In the genomic region with DNA sequence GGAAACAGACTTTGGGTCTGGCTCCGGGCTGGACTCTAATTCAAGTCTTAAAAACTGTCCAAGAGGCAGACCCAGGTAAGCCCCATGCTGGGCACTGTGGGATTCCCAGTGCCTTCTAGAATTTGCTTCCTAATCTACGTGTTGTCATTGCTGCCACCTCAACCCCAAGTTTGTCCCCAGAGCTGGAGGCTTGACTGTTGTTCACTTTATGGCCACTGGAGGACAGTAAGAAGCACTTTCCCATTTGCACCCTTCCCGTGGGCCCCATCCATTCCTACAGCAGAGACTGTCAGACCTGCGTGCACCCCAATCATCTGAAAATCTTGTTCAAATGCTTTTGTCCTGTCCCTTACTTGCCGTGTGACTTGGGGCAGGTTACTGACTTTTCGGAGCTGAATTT, we compare ENCODE assay signal across 12 cellular contexts. TPM values are rescaled to one million over a fixed set of nuclear protein-coding genes. Genes with fewer than 3 reads are reported as not detected.
DNase-seq lines count a peak whose midpoint lies in the region; ATAC-seq and TF ChIP-seq lines count a peak whose summit lies in the region.
"Had no signal": no experiment of that assay in that cellular context is flagged by ENCODE, and none has a peak within 500 bp of the region (broad histone marks: within the 10 kb centered on the region; RNA-seq: fewer than 3 reads in every experiment).

No MANE protein-coding gene starts in this region.

- H3K27me3 ChIP-seq in smooth muscle cell (ENCODE audit: low read depth) (no peaks in the 10 kb centered on the region), Caco-2 (replicated peaks; ENCODE audit: control insufficient read depth, insufficient read depth, low read length) (no peaks in the 10 kb centered on the region)

- no peak overlapping the region for H3K9ac ChIP-seq in smooth muscle cell (ENCODE audit: low read depth)

- H3K4me3 ChIP-seq in smooth muscle cell: no peak overlapping the region
- no peak overlapping the region for H3K4me3 ChIP-seq in Caco-2 (ENCODE audit: low read depth, low read length)

- no peaks in the 10 kb centered on the region for H4K20me1 ChIP-seq in smooth muscle cell (ENCODE audit: low read depth)

- no peaks in the 10 kb centered on the region for H3F3A ChIP-seq in smooth muscle cell (ENCODE audit: low read depth)

- ATAC-seq in HG02970 (IDR thresholded peaks at IDR 0.05; ENCODE audit: low FRiP score, unreplicated experiment) (no peak), HG03457 (IDR thresholded peaks at IDR 0.05; ENCODE audit: unreplicated experiment) (no peak)

- H3K4me1 ChIP-seq in smooth muscle cell (ENCODE audit: low read depth): peaks cover 8% of the 10 kb centered on the region
- no peaks in the 10 kb centered on the region for H3K4me1 ChIP-seq in Caco-2

- CTCF ChIA-PET in activated naive CD4-positive, alpha-beta T cell treated with anti-CD3 and anti-CD28 coated beads for 36 hours (lab: Charles Lee): interaction anchor here (0.6 to 1.4 kb wide), 2 partner anchors 42 to 74 kb away, joined by 3 to 4 read pairs; no protein-coding TSS in a partner anchor
- CTCF ChIA-PET in Caco-2 (lab: Charles Lee): interaction anchor here (0.6 to 0.9 kb wide), 2 partner anchors 64 to 75 kb away, joined by 3 to 5 read pairs; no protein-coding TSS in a partner anchor

- H3K27ac ChIP-seq in smooth muscle cell (ENCODE audit: low read depth): no peak overlapping the region

- H3K4me1 Mint-ChIP-seq in activated naive CD4-positive, alpha-beta T cell treated with anti-CD3 and anti-CD28 coated beads for 36 hours (ENCODE audit: low read depth): no peaks in the 10 kb centered on the region
- H3K4me1 Mint-ChIP-seq in Caco-2 (ENCODE audit: low read depth, unreplicated experiment): peaks cover 6% of the 10 kb centered on the region

- H3K27ac Mint-ChIP-seq in activated naive CD4-positive, alpha-beta T cell treated with anti-CD3 and anti-CD28 coated beads for 36 hours: no peak overlapping the region
- H3K27ac Mint-ChIP-seq in Caco-2 (ENCODE audit: unreplicated experiment): no peak overlapping the region
- H3K27ac Mint-ChIP-seq: activated T-helper 2 cell treated with anti-CD3 and anti-CD28 coated beads, Interferon-gamma antibody, Interleukin-2, Interleukin-4, amounts not matched to agents 10 μg/mL and 5 μg/mL and 100 μg/mL, durations not matched to agents 14 hours and 24 hours and 36 hours; stimulated activated naive CD8-positive, alpha-beta T cell treated with anti-CD3 and anti-CD28 coated beads, Interleukin-15, Interleukin-2, amounts not matched to agents 100 ng/mL and 50 ng/mL, for 24 hours had no signal

- BruUV-seq in Caco-2 (replicated peaks; lab: Mats Ljungman, UMichigan): no TSS peak

- TF ChIP-seq CTCF in smooth muscle cell (IDR thresholded peaks at IDR 0.05; ENCODE audit: borderline replicate concordance, insufficient read depth, poor library complexity, severe bottlenecking) (peak; percentile 9), Caco-2 (IDR thresholded peaks at IDR 0.05; ENCODE audit: insufficient read depth in 1 of 2, low read depth in 1 of 2, low read length in 1 of 2, severe bottlenecking in 1 of 2, unreplicated experiment in 1 of 2) (peak in 1 of 2 experiments; percentile 20)

- no peak overlapping the region for H3K4me2 ChIP-seq in smooth muscle cell

- 89% methylated on average over 6 of the region's 6 CpGs for WGBS in smooth muscle cell (ENCODE audit: low lambda C conversion rate)

- no peak overlapping the region for H3K4me3 Mint-ChIP-seq in activated naive CD4-positive, alpha-beta T cell treated with anti-CD3 and anti-CD28 coated beads for 36 hours
- no peak overlapping the region for H3K4me3 Mint-ChIP-seq in Caco-2 (ENCODE audit: unreplicated experiment)
- H3K4me3 Mint-ChIP-seq: stimulated activated naive CD8-positive, alpha-beta T cell treated with anti-CD3 and anti-CD28 coated beads, Interleukin-15, Interleukin-2, amounts not matched to agents 100 ng/mL and 50 ng/mL, for 24 hours had no signal

- no peaks in the 10 kb centered on the region for H3K79me2 ChIP-seq in smooth muscle cell (ENCODE audit: low read depth)

- H3K36me3 ChIP-seq in smooth muscle cell (ENCODE audit: low read depth) (no peaks in the 10 kb centered on the region), Caco-2 (ENCODE audit: control insufficient read depth, insufficient read depth, low read length) (no peaks in the 10 kb centered on the region)

- peak; percentile 8 for DNase-seq in activated naive CD4-positive, alpha-beta T cell treated with anti-CD3 and anti-CD28 coated beads for 36 hours
- DNase-seq in activated naive CD4-positive, alpha-beta T cell treated with anti-CD3 and anti-CD28 coated beads, Interleukin-2, amount 50 U/mL, for 16 hours: no peak
- DNase-seq in NAMALWA (ENCODE audit: low spot score): peak; percentile 14
- DNase-seq in dermis blood vessel endothelial cell: peak; percentile 12
- DNase-seq in smooth muscle cell (lab: John Stamatoyannopoulos, UW; ENCODE audit: unreplicated experiment): no peak
- no peak for DNase-seq in Caco-2
- DNase-seq: MV-4-11; NK-92 treated with Interleukin-12 subunit alpha and Interleukin-12 subunit beta, amount 100 ng/mL, for 24 hours had no signal

- no peaks in the 10 kb centered on the region for H3K9me3 ChIP-seq in smooth muscle cell (replicated peaks; ENCODE audit: low read depth)
- no peaks in the 10 kb centered on the region for H3K9me3 ChIP-seq in Caco-2

- H2AFZ ChIP-seq in smooth muscle cell (ENCODE audit: low read depth): no peak overlapping the region

- no peaks in the 10 kb centered on the region for H3K9me3 Mint-ChIP-seq in activated naive CD4-positive, alpha-beta T cell treated with anti-CD3 and anti-CD28 coated beads for 36 hours
- H3K9me3 Mint-ChIP-seq in Caco-2 (ENCODE audit: unreplicated experiment): peaks cover 8% of the 10 kb centered on the region
- H3K9me3 Mint-ChIP-seq: activated T-helper 2 cell treated with anti-CD3 and anti-CD28 coated beads, Interferon-gamma antibody, Interleukin-2, Interleukin-4, amounts not matched to agents 10 μg/mL and 5 μg/mL and 100 μg/mL, durations not matched to agents 14 hours and 24 hours and 36 hours; stimulated activated naive CD8-positive, alpha-beta T cell treated with anti-CD3 and anti-CD28 coated beads, Interleukin-15, Interleukin-2, amounts not matched to agents 100 ng/mL and 50 ng/mL, for 24 hours had no signal

- POLR2A ChIA-PET in Caco-2 (lab: Charles Lee): no interaction called here

- intact Hi-C loops in activated naive CD4-positive, alpha-beta T cell treated with anti-CD3 and anti-CD28 coated beads for 36 hours (cut with micrococcal nuclease): no loop called here
- intact Hi-C loops in Caco-2 (cut with micrococcal nuclease; ENCODE audit: unreplicated experiment): no loop called here

- H3K36me3 Mint-ChIP-seq in activated naive CD4-positive, alpha-beta T cell treated with anti-CD3 and anti-CD28 coated beads for 36 hours (ENCODE audit: low read depth): no peaks in the 10 kb centered on the region
- no peaks in the 10 kb centered on the region for H3K36me3 Mint-ChIP-seq in Caco-2 (ENCODE audit: insufficient read depth, unreplicated experiment)

- H3K27me3 Mint-ChIP-seq in activated naive CD4-positive, alpha-beta T cell treated with anti-CD3 and anti-CD28 coated beads for 36 hours (ENCODE audit: low read depth): peaks cover 10% of the 10 kb centered on the region
- H3K27me3 Mint-ChIP-seq in Caco-2 (ENCODE audit: insufficient read depth, unreplicated experiment): no peaks in the 10 kb centered on the region

RNA-seq across cellular contexts. Expression of gene VASH2, which starts 29.4 kb away (rescaled TPM):
- total RNA-seq in activated naive CD4-positive, alpha-beta T cell treated with anti-CD3 and anti-CD28 coated beads for 36 hours: 1 to 10 TPM in 1 of 2 experiments, under 1 TPM in 1; 0.38 to 1.2 TPM
- total RNA-seq in dermis blood vessel endothelial cell (0.17 and 0.19 TPM in 2 replicates), smooth muscle cell (8.9 and 16.0 TPM in 2 replicates), Caco-2 (2022) (2.9 and 3.2 TPM in 2 replicates)
- 6.7 and 6.9 TPM in 2 replicates for polyA plus RNA-seq in smooth muscle cell

Comparison
In these comparisons a context has a peak if more than half of its experiments do, and no peak if none do; other contexts are left out.
1. DNase-seq: peak in activated naive CD4-positive, alpha-beta T cell treated with anti-CD3 and anti-CD28 coated beads for 36 hours (single experiment), NAMALWA (single experiment) and dermis blood vessel endothelial cell (single experiment); none in activated naive CD4-positive, alpha-beta T cell treated with anti-CD3 and anti-CD28 coated beads, Interleukin-2, amount 50 U/mL, for 16 hours (single experiment), smooth muscle cell (single experiment) and Caco-2 (0 of 2).